ENCODE assay signal across 30 cellular contexts in the genomic region with DNA sequence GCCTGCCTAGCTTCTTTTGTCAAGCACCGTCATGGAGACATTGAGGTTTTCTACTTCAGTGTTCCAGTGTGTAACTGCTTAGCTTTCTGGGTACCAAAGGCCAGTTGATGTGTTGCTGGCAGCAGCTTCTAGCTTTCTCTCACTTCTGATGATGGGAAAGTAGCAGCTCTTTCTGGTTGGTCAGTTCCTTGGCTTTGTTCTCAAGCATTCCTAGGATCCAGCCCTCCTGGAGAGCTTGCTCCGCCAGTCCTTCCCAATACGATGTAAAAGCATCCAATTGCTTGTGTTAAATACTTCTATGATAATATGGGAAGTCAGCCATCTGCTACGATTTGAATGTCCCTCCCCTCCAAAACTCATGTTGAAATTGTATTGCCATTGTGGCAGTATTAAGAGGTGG.
"Had no signal": no experiment of that assay in that cellular context is flagged by ENCODE, and none has a peak within 500 bp of the region (broad histone marks: within the 10 kb centered on the region; RNA-seq: fewer than 3 reads in every experiment).

No MANE protein-coding gene starts in this region.

- H3K36me3 ChIP-seq: pancreas, prostate gland, thyroid gland, transverse colon, vagina had no signal

- H3K9me3 ChIP-seq: left ventricle myocardium inferior, mucosa of descending colon, pancreas, prostate gland, stomach, testis, thyroid gland, transverse colon, upper lobe of left lung, vagina had no signal

- ATAC-seq: left colon; mucosa of descending colon; naive thymus-derived CD4-positive, alpha-beta T cell; natural killer cell treated with Interleukin-12 subunit alpha and Interleukin-12 subunit beta and Interleukin-15 and Interleukin-18, amount 100 ng/mL, for 72 hours; pancreas; right cardiac atrium; sciatic nerve; stimulated activated naive B cell treated with anti-CD40 and anti-IgM and Interleukin-4, amounts not matched to agents 10 μg/mL and 1 μg/mL and 100 μg/mL, for 72 hours; stimulated activated naive CD8-positive, alpha-beta T cell treated with anti-CD3 and anti-CD28 coated beads, Interleukin-15, Interleukin-2, amounts not matched to agents 100 U/mL and 50 U/mL, for 24 hours had no signal

- H3K27me3 ChIP-seq: pancreas, stomach, testis, thyroid gland, transverse colon, upper lobe of left lung, vagina had no signal

- H3K27ac ChIP-seq: left ventricle myocardium inferior, pancreas, prostate gland, skin epidermis, stomach, testis, thyroid gland, transverse colon, upper lobe of left lung, vagina had no signal

- H3K4me1 ChIP-seq: left ventricle myocardium inferior, pancreas, prostate gland, stomach, testis, thyroid gland, transverse colon, upper lobe of left lung, vagina had no signal

- DNase-seq: hypothalamus; immature natural killer cell; kidney; left colon; left ventricle myocardium inferior; midbrain; mucosa of descending colon; naive thymus-derived CD4-positive, alpha-beta T cell; nucleus accumbens; pancreas; posterior cingulate gyrus; retina; right cardiac atrium; stimulated activated CD4-positive, alpha-beta T cell treated with anti-CD3 and anti-CD28 coated beads, Interleukin-12 subunit alpha, Interleukin-12 subunit beta, amount 100 ng/mL, for 4 hours; stimulated activated CD4-positive, alpha-beta T cell treated with anti-CD3 and anti-CD28 coated beads, Interleukin-15, amount 100 ng/mL, for 24 hours; stimulated activated CD4-positive, alpha-beta T cell treated with anti-CD3 and anti-CD28 coated beads, Interleukin-2, amount 100 ng/mL, for 24 hours; stimulated activated CD4-positive, alpha-beta T cell treated with anti-CD3 and anti-CD28 coated beads, Interleukin-4, amount 100 ng/mL, for 1 hour; stimulated activated naive B cell treated with anti-CD40 and anti-IgM and Interleukin-4, amounts not matched to agents 10 μg/mL and 1 μg/mL and 100 μg/mL, for 72 hours; stimulated activated naive CD8-positive, alpha-beta T cell treated with anti-CD3 and anti-CD28 coated beads, Interleukin-15, Interleukin-2, amounts not matched to agents 100 U/mL and 50 U/mL, for 24 hours; stomach; testis; thyroid gland; transverse colon; upper lobe of left lung had no signal

- H3K4me3 ChIP-seq: left ventricle myocardium inferior, lung, mucosa of descending colon, pancreas, prostate gland, skin epidermis, stomach, testis, thyroid gland, transverse colon, upper lobe of left lung, vagina had no signal
